In genomic region chr1:151477066-151477465, GRCh38 we compare ENCODE assay signal across 35 cellular contexts.
"Had no signal": no experiment of that assay in that cellular context is flagged by ENCODE, and none has a peak within 500 bp of the region (broad histone marks: within the 10 kb centered on the region; RNA-seq: fewer than 3 reads in every experiment).

No MANE protein-coding gene starts in this region.

- H3K27me3 Mint-ChIP-seq: activated B cell treated with CpG ODN at 0.5 μM for 24 hours had no signal

- H3K9me3 ChIP-seq: breast epithelium had no signal

- H3K27me3 ChIP-seq: adrenal gland, body of pancreas, brain microvascular endothelial cell, breast epithelium had no signal

- H3K36me3 ChIP-seq: adrenal gland, brain microvascular endothelial cell, breast epithelium had no signal

- H3K27ac Mint-ChIP-seq: activated B cell treated with CpG ODN at 0.5 μM for 24 hours; activated CD4-positive, alpha-beta memory T cell treated with anti-CD3 and anti-CD28 coated beads for 36 hours; activated CD4-positive, alpha-beta T cell treated with anti-CD3 and anti-CD28 coated beads, Interleukin-2, amount 10 ng/mL, durations not matched to agents 24 days and 14 days; activated CD8-positive, alpha-beta T cell treated with anti-CD3 and anti-CD28 coated beads for 36 hours; activated naive CD4-positive, alpha-beta T cell treated with anti-CD3 and anti-CD28 coated beads for 36 hours; activated naive CD4-positive, alpha-beta T cell treated with anti-CD3 and anti-CD28 coated beads, Interleukin-2, amount 50 U/mL, for 72 hours; activated naive CD8-positive, alpha-beta T cell treated with anti-CD3 and anti-CD28 coated beads for 36 hours; activated T-cell treated with anti-CD3 and anti-CD28 coated beads, Interleukin-2, amount 50 U/mL, for 72 hours; activated T-helper 1 cell treated with anti-CD3 and anti-CD28 coated beads, Interleukin-12 subunit alpha, Interleukin-12 subunit beta, Interleukin-2, Interleukin-4 antibody, amounts not matched to agents 30 ng/mL and 10 ng/mL and 1 ng/mL, durations not matched to agents 14 hours and 24 hours and 36 hours; activated T-helper 17 cell treated with anti-CD3 and anti-CD28 coated beads, Interleukin-2, amount 50 U/mL, for 72 hours; T-helper 17 cell; T-helper 2 cell treated with Interferon-gamma antibody and Interleukin-4, amounts not matched to agents 5 μg/mL and 100 μg/mL, for 36 hours had no signal

- H3K36me3 Mint-ChIP-seq: activated CD4-positive, alpha-beta memory T cell treated with anti-CD3 and anti-CD28 coated beads for 36 hours; activated naive CD8-positive, alpha-beta T cell treated with anti-CD3 and anti-CD28 coated beads for 36 hours had no signal

- H3K27ac ChIP-seq: adrenal gland, body of pancreas, brain microvascular endothelial cell, breast epithelium, VCaP had no signal

- ATAC-seq: activated CD8-positive, alpha-beta T cell treated with anti-CD3 and anti-CD28 coated beads for 36 hours; activated naive CD4-positive, alpha-beta T cell treated with anti-CD3 and anti-CD28 coated beads, Interleukin-2, amount 50 U/mL, for 72 hours; activated T-cell treated with anti-CD3 and anti-CD28 coated beads, Interleukin-2, amount 50 U/mL, for 4 hours; activated T-cell treated with anti-CD3 and anti-CD28 coated beads, Interleukin-2, amount 50 U/mL, for 72 hours; activated T-helper 17 cell treated with anti-CD3 and anti-CD28 coated beads, Interleukin-2, amount 50 U/mL, for 72 hours; body of pancreas; T-helper 17 cell had no signal

- H3K4me3 Mint-ChIP-seq: activated B cell treated with CpG ODN at 0.5 μM for 24 hours; activated CD4-positive, alpha-beta memory T cell treated with anti-CD3 and anti-CD28 coated beads for 36 hours; activated CD4-positive, alpha-beta T cell treated with anti-CD3 and anti-CD28 coated beads, Interleukin-2, amount 10 ng/mL, durations not matched to agents 24 days and 14 days; activated CD8-positive, alpha-beta T cell treated with anti-CD3 and anti-CD28 coated beads for 36 hours; activated naive CD4-positive, alpha-beta T cell treated with anti-CD3 and anti-CD28 coated beads for 36 hours; activated naive CD8-positive, alpha-beta T cell treated with anti-CD3 and anti-CD28 coated beads for 36 hours; activated T-cell treated with anti-CD3 and anti-CD28 coated beads, Interleukin-2, amount 50 U/mL, for 4 hours; activated T-cell treated with anti-CD3 and anti-CD28 coated beads, Interleukin-2, amount 50 U/mL, for 72 hours; activated T-helper 1 cell treated with anti-CD3 and anti-CD28 coated beads, Interleukin-12 subunit alpha, Interleukin-12 subunit beta, Interleukin-2, Interleukin-4 antibody, amounts not matched to agents 30 ng/mL and 10 ng/mL and 1 ng/mL, durations not matched to agents 14 hours and 24 hours and 36 hours; activated T-helper 17 cell treated with anti-CD3 and anti-CD28 coated beads, Interleukin-2, amount 50 U/mL, for 72 hours; T-helper 17 cell; T-helper 2 cell treated with Interferon-gamma antibody and Interleukin-4, amounts not matched to agents 5 μg/mL and 100 μg/mL, for 36 hours had no signal

- H3K9me3 Mint-ChIP-seq: activated B cell treated with CpG ODN at 0.5 μM for 24 hours; activated naive CD4-positive, alpha-beta T cell treated with anti-CD3 and anti-CD28 coated beads, Interleukin-2, amount 50 U/mL, for 72 hours; activated T-cell treated with anti-CD3 and anti-CD28 coated beads, Interleukin-2, amount 50 U/mL, for 4 hours; activated T-helper 17 cell treated with anti-CD3 and anti-CD28 coated beads, Interleukin-2, amount 50 U/mL, for 72 hours had no signal

- FAIRE-seq: astrocyte, TTC549 had no signal

- H3K4me3 ChIP-seq: adrenal gland, body of pancreas, breast epithelium had no signal

- H3K4me1 ChIP-seq: adrenal gland, breast epithelium had no signal

- DNase-seq: activated B cell treated with CpG ODN at 0.5 μM for 24 hours; activated CD4-positive, alpha-beta memory T cell treated with anti-CD3 and anti-CD28 coated beads for 36 hours; activated CD4-positive, alpha-beta T cell treated with anti-CD3 and anti-CD28 coated beads for 4 hours; activated CD4-positive, alpha-beta T cell treated with anti-CD3 and anti-CD28 coated beads, Interleukin-2, amount 10 ng/mL, durations not matched to agents 24 days and 14 days; activated CD4-positive, alpha-beta T cell treated with anti-CD3 and anti-CD28 coated beads, Interleukin-2, amount 50 U/mL, for 1 hour; activated CD4-positive, alpha-beta T cell treated with anti-CD3 and anti-CD28 coated beads, Interleukin-2, amount 50 U/mL, for 4 hours; activated CD4-positive, CD25-positive, alpha-beta regulatory T cell treated with anti-CD3 and anti-CD28 coated beads, Interleukin-2, amount 50 U/mL, for 72 hours; activated CD8-positive, alpha-beta memory T cell treated with anti-CD3 and anti-CD28 coated beads, Interleukin-2, amount 50 U/mL, for 4 hours; activated CD8-positive, alpha-beta T cell treated with anti-CD3 and anti-CD28 coated beads for 36 hours; activated effector memory CD4-positive, alpha-beta T cell treated with anti-CD3 and anti-CD28 coated beads, Interleukin-2, amount 50 U/mL, for 16 hours; activated gamma-delta T cell treated with Interleukin-2 at 50 U/mL for 16 hours; activated naive CD4-positive, alpha-beta T cell; activated naive CD4-positive, alpha-beta T cell treated with anti-CD3 and anti-CD28 coated beads for 36 hours; activated naive CD4-positive, alpha-beta T cell treated with anti-CD3 and anti-CD28 coated beads, Interleukin-2, amount 50 U/mL, for 16 hours; activated naive CD8-positive, alpha-beta T cell treated with anti-CD3 and anti-CD28 coated beads for 36 hours; activated T-cell treated with anti-CD3 and anti-CD28 coated beads for 4 hours; activated T-cell treated with anti-CD3 and anti-CD28 coated beads, Interleukin-2, amount 50 U/mL, for 1 hour; activated T-cell treated with anti-CD3 and anti-CD28 coated beads, Interleukin-2, amount 50 U/mL, for 4 hours; activated T-cell treated with anti-CD3 and anti-CD28 coated beads, Interleukin-2, amount 50 U/mL, for 72 hours; adrenal gland; amniotic stem cell; aorta; body of pancreas; brain microvascular endothelial cell; central memory CD4-positive, alpha-beta T cell; T-helper 17 cell; T-helper 9 cell had no signal
